In genomic region chr2:44715671-44716077, GRCh38 we compare ENCODE assay signal across 8 cellular contexts.
DNase-seq lines count a peak whose midpoint lies in the region; ATAC-seq lines count a peak whose summit lies in the region.

No MANE protein-coding gene starts in this region.

- peak; percentile 71 for DNase-seq in AG20443 (ENCODE audit: low spot score)
- peak; percentile 13 for DNase-seq in HS-5 (ENCODE audit: low read depth)
- DNase-seq in T1000 (lab: John Stamatoyannopoulos, UW), result peak; percentile 20
- peak; percentile 51 for DNase-seq in iPS DF 4.7 (ENCODE audit: extremely low read depth, low spot score)
- no peak for DNase-seq in NCI-H1048 (lab: John Stamatoyannopoulos, UW)
- DNase-seq in MV-4-11 (lab: John Stamatoyannopoulos, UW), result no peak

- no peak for ATAC-seq in HG02798 (IDR thresholded peaks at IDR 0.05; ENCODE audit: poor library complexity, unreplicated experiment)
- ATAC-seq in GM21367 (IDR thresholded peaks at IDR 0.05; ENCODE audit: unreplicated experiment), result no peak

Comparison
In these comparisons a context has a peak if more than half of its experiments do, and no peak if none do; other contexts are left out.
1. DNase-seq: peak in AG20443 (single experiment), HS-5 (single experiment), T1000 (single experiment) and iPS DF 4.7 (single experiment); none in NCI-H1048 (single experiment) and MV-4-11 (single experiment).